Comparison of ENCODE assay signal across 1 cellular context in genomic region chr16:8950580-8951077, GRCh38.
TF ChIP-seq lines count a peak whose summit lies in the region.

No MANE protein-coding gene starts in this region.

TF ChIP-seq in K562, 482 proteins besides CTCF, POLR2A, EP300 and RAD21:
- TF ChIP-seq HMBOX1 (IDR thresholded peaks at IDR 0.05): 0 out of 2 replicates have a peak, but pooled peaks have one; percentile 11
- TF ChIP-seq, protein P1, sequence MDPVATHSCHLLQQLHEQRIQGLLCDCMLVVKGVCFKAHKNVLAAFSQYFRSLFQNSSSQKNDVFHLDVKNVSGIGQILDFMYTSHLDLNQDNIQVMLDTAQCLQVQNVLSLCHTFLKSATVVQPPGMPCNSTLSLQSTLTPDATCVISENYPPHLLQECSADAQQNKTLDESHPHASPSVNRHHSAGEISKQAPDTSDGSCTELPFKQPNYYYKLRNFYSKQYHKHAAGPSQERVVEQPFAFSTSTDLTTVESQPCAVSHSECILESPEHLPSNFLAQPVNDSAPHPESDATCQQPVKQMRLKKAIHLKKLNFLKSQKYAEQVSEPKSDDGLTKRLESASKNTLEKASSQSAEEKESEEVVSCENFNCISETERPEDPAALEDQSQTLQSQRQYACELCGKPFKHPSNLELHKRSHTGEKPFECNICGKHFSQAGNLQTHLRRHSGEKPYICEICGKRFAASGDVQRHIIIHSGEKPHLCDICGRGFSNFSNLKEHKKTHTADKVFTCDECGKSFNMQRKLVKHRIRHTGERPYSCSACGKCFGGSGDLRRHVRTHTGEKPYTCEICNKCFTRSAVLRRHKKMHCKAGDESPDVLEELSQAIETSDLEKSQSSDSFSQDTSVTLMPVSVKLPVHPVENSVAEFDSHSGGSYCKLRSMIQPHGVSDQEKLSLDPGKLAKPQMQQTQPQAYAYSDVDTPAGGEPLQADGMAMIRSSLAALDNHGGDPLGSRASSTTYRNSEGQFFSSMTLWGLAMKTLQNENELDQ (CRISPR knock-in tag; IDR thresholded peaks at IDR 0.05; ENCODE audit: borderline replicate concordance): no peak
